In the genomic region with DNA sequence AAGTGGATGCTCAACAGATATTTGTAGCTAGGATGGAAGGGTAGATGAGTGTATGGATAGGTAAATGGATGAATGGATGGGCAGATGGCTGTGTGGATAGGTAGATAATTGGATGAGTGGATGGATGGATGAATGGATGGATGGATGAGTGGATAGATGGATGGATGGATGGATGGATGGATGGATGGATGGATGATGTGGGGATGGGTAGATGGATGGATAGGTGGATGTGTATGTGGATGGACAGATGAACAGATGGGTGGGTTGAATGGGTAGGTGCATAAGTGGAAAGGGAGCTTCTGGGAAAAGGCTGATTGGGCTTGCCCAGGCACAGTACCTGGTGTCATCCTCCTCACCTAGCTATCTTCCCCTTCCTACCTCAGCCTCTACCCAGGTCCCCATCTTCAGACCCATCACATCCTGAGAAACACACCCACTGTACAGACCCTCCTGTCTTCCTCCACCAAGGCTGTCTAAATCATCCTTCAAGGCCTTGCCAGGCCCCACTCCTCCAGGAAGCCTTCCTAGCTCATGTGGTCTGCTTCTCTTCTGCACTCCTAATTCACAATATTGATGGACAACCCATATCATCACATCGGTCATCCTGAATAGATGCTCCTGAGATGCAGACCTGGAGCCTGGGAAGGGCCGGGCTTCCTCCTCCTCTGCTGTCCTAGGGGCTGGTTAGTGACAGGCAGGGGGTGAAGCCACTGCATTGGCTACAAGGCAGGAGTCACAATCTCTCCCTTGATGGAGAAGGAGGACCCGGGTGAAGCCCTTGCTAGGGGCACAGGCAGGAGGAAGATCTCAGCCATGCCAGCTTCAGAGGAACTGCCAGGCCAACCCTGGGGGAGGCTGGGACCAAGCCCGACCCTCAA, we compare ENCODE assay signal across 3 cellular contexts.
TF ChIP-seq lines count a peak whose summit lies in the region.

No MANE protein-coding gene starts in this region.

TF ChIP-seq in SK-N-SH, 30 proteins besides CTCF, POLR2A, EP300 and RAD21:
- TF ChIP-seq YY1 (IDR thresholded peaks at IDR 0.05; ENCODE audit: low read depth) (no peak), RCOR1 (IDR thresholded peaks at IDR 0.05; ENCODE audit: low read length) (no peak), POLR2AphosphoS5 (IDR thresholded peaks at IDR 0.05; ENCODE audit: low read depth, low read length) (no peak)
TF ChIP-seq in SK-N-SH: peak in this region for 0.

TF ChIP-seq in SK-N-SH treated with all-trans-retinoic acid at 6 μM for 48 hours, 23 proteins besides CTCF, POLR2A, EP300 and RAD21:
- TF ChIP-seq, protein P1, sequence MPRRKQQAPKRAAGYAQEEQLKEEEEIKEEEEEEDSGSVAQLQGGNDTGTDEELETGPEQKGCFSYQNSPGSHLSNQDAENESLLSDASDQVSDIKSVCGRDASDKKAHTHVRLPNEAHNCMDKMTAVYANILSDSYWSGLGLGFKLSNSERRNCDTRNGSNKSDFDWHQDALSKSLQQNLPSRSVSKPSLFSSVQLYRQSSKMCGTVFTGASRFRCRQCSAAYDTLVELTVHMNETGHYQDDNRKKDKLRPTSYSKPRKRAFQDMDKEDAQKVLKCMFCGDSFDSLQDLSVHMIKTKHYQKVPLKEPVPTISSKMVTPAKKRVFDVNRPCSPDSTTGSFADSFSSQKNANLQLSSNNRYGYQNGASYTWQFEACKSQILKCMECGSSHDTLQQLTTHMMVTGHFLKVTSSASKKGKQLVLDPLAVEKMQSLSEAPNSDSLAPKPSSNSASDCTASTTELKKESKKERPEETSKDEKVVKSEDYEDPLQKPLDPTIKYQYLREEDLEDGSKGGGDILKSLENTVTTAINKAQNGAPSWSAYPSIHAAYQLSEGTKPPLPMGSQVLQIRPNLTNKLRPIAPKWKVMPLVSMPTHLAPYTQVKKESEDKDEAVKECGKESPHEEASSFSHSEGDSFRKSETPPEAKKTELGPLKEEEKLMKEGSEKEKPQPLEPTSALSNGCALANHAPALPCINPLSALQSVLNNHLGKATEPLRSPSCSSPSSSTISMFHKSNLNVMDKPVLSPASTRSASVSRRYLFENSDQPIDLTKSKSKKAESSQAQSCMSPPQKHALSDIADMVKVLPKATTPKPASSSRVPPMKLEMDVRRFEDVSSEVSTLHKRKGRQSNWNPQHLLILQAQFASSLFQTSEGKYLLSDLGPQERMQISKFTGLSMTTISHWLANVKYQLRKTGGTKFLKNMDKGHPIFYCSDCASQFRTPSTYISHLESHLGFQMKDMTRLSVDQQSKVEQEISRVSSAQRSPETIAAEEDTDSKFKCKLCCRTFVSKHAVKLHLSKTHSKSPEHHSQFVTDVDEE (CRISPR knock-in tag; IDR thresholded peaks at IDR 0.05) = no peak
- TF ChIP-seq TCF4 (CRISPR knock-in tag; IDR thresholded peaks at IDR 0.05; ENCODE audit: borderline replicate concordance) (no peak), ARNTL (CRISPR knock-in tag; IDR thresholded peaks at IDR 0.05; ENCODE audit: borderline replicate concordance, low read depth) (no peak), ZC3H10 (CRISPR knock-in tag; IDR thresholded peaks at IDR 0.05) (no peak)
TF ChIP-seq in SK-N-SH treated with all-trans-retinoic acid at 6 μM for 48 hours: peak in this region for 0.

TF ChIP-seq in H1, 55 proteins besides CTCF, POLR2A, EP300 and RAD21:
- TF ChIP-seq CBX5 (IDR thresholded peaks at IDR 0.05; ENCODE audit: low read depth, low read length) (no peak), NANOG (IDR thresholded peaks at IDR 0.05; ENCODE audit: insufficient read depth, low read depth, low read length, poor library complexity, severe bottlenecking) (no peak), SIX5 (IDR thresholded peaks at IDR 0.05; ENCODE audit: low read depth, low read length) (no peak), ASH2L (IDR thresholded peaks at IDR 0.05; ENCODE audit: low read length) (no peak), RBBP5 (IDR thresholded peaks at IDR 0.05; ENCODE audit: borderline replicate concordance, low read depth, low read length) (no peak), EZH2 (IDR thresholded peaks at IDR 0.05; ENCODE audit: low read depth, low read length, severe bottlenecking) (no peak), RFX5 (IDR thresholded peaks at IDR 0.05; ENCODE audit: borderline replicate concordance, low read depth, low read length) (no peak), TBP (IDR thresholded peaks at IDR 0.05; ENCODE audit: low read depth, low read length) (no peak)
- TF ChIP-seq, protein P2, sequence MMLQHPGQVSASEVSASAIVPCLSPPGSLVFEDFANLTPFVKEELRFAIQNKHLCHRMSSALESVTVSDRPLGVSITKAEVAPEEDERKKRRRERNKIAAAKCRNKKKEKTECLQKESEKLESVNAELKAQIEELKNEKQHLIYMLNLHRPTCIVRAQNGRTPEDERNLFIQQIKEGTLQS (IDR thresholded peaks at IDR 0.05; ENCODE audit: insufficient read depth, low read depth, low read length) = no peak
